ENCODE assay signal across 9 cellular contexts in the genomic region with DNA sequence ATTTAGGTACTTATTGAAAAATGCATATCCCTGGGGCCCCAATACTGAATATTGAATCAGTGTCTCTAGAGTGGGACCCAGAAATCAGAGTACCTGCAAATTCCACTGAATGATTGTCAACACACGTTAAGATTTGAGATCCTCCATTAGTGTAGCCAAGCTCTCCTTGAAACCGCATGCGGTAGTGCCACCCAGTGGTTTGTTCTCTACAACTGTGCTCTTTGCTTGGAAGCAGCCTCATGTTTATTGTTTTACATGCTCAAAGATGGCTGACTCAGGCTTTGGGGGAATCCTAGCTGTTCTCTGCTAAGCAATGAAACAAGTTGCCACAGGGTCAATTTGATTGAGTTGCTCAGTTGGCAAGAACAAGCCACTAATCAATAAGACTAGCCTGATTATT.
DNase-seq lines count a peak whose midpoint lies in the region; ATAC-seq and TF ChIP-seq lines count a peak whose summit lies in the region.
"Had no signal": no experiment of that assay in that cellular context is flagged by ENCODE, and none has a peak within 500 bp of the region (broad histone marks: within the 10 kb centered on the region; RNA-seq: fewer than 3 reads in every experiment).

No MANE protein-coding gene starts in this region.

- POLR2A ChIA-PET in GM10248 (lab: Yijun Ruan, JAX) = no interaction called here
- POLR2A ChIA-PET in activated CD8-positive, alpha-beta T cell treated with anti-CD3 and anti-CD28 coated beads, Interleukin-2, amount 10 ng/mL, durations not matched to agents 7 days and 5 days (lab: Charles Lee) = no interaction called here

- H3K27ac Mint-ChIP-seq in activated CD8-positive, alpha-beta T cell treated with anti-CD3 and anti-CD28 coated beads, Interleukin-2, amount 10 ng/mL, durations not matched to agents 7 days and 5 days = no peak overlapping the region
- H3K27ac Mint-ChIP-seq: T-helper 1 cell treated with Interleukin-12 subunit alpha and Interleukin-12 subunit beta and Interleukin-4 antibody, amounts not matched to agents 30 μg/mL and 1 μg/mL, for 36 hours had no signal

- TF ChIP-seq CTCF in GM10248 (IDR thresholded peaks at IDR 0.05; ENCODE audit: control extremely low read depth, extremely low read depth, low read depth, missing control alignments) = peak; percentile 26

- H3K9me3 Mint-ChIP-seq in activated CD8-positive, alpha-beta T cell treated with anti-CD3 and anti-CD28 coated beads, Interleukin-2, amount 10 ng/mL, durations not matched to agents 7 days and 5 days (ENCODE audit: insufficient read depth) = peaks cover 5% of the 10 kb centered on the region

- ATAC-seq in GM21825 (IDR thresholded peaks at IDR 0.05; ENCODE audit: unreplicated experiment) (peak; percentile 87), left ventricle myocardium superior (peak; percentile 93)
- no peak for ATAC-seq in activated CD8-positive, alpha-beta T cell treated with anti-CD3 and anti-CD28 coated beads, Interleukin-2, amount 10 ng/mL, durations not matched to agents 7 days and 5 days

- no peaks in the 10 kb centered on the region for H3K4me1 Mint-ChIP-seq in activated CD8-positive, alpha-beta T cell treated with anti-CD3 and anti-CD28 coated beads, Interleukin-2, amount 10 ng/mL, durations not matched to agents 7 days and 5 days (ENCODE audit: low read depth)

- peaks cover 3% of the 10 kb centered on the region for H3K27me3 Mint-ChIP-seq in activated CD8-positive, alpha-beta T cell treated with anti-CD3 and anti-CD28 coated beads, Interleukin-2, amount 10 ng/mL, durations not matched to agents 7 days and 5 days (ENCODE audit: low read depth)

- intact Hi-C loops in left ventricle myocardium superior (cut with micrococcal nuclease) = no loop called here

- DNase-seq in GM10248 (ENCODE audit: extremely low spot score) (no peak), MV-4-11 (lab: John Stamatoyannopoulos, UW) (peak; percentile 66), left ventricle myocardium superior (peak; percentile 65), activated gamma-delta T cell (lab: John Stamatoyannopoulos, UW) (no peak), DMS114 treated with DMSO at 0.1 percent for 48 hours (lab: John Stamatoyannopoulos, UW; ENCODE audit: unreplicated experiment) (no peak)
- peak; percentile 43 for DNase-seq in activated CD8-positive, alpha-beta T cell treated with anti-CD3 and anti-CD28 coated beads, Interleukin-2, amount 10 ng/mL, durations not matched to agents 7 days and 5 days
- peak; percentile 30 for DNase-seq in stimulated activated CD4-positive, alpha-beta T cell treated with anti-CD3 and anti-CD28 coated beads, Interleukin-12 subunit alpha, Interleukin-12 subunit beta, amount 100 ng/mL, for 4 hours

- H3K36me3 Mint-ChIP-seq in activated CD8-positive, alpha-beta T cell treated with anti-CD3 and anti-CD28 coated beads, Interleukin-2, amount 10 ng/mL, durations not matched to agents 7 days and 5 days (ENCODE audit: low read depth) = no peaks in the 10 kb centered on the region

- CTCF ChIA-PET in GM10248 (lab: Yijun Ruan, JAX) = interaction anchor here (0.6 to 4.0 kb wide), 11 partner anchors 7 to 1365 kb away, joined by 3 to 31 read pairs (median 5); no protein-coding TSS in a partner anchor
- CTCF ChIA-PET in activated CD8-positive, alpha-beta T cell treated with anti-CD3 and anti-CD28 coated beads, Interleukin-2, amount 10 ng/mL, durations not matched to agents 7 days and 5 days (lab: Charles Lee) = no interaction called here

- H3K4me3 Mint-ChIP-seq in activated CD8-positive, alpha-beta T cell treated with anti-CD3 and anti-CD28 coated beads, Interleukin-2, amount 10 ng/mL, durations not matched to agents 7 days and 5 days = no peak overlapping the region
- H3K4me3 Mint-ChIP-seq: T-helper 1 cell treated with Interleukin-12 subunit alpha and Interleukin-12 subunit beta and Interleukin-4 antibody, amounts not matched to agents 30 μg/mL and 1 μg/mL, for 36 hours had no signal

Comparison
In these comparisons a context has a peak if more than half of its experiments do, and no peak if none do; other contexts are left out.
1. DNase-seq: peak in MV-4-11 (single experiment), activated CD8-positive, alpha-beta T cell treated with anti-CD3 and anti-CD28 coated beads, Interleukin-2, amount 10 ng/mL, durations not matched to agents 7 days and 5 days (single experiment), left ventricle myocardium superior (single experiment) and stimulated activated CD4-positive, alpha-beta T cell treated with anti-CD3 and anti-CD28 coated beads, Interleukin-12 subunit alpha, Interleukin-12 subunit beta, amount 100 ng/mL, for 4 hours (single experiment); none in GM10248 (single experiment), activated gamma-delta T cell (single experiment) and DMS114 treated with DMSO at 0.1 percent for 48 hours (single experiment).